In genomic region chr13:103895835-103896520, GRCh38 we compare ENCODE assay signal across 17 cellular contexts.
A peak's percentile ranks its signal among the peaks of the same experiment; 100 is the strongest.
DNase-seq lines count a peak whose midpoint lies in the region; ATAC-seq lines count a peak whose summit lies in the region.
"Had no signal": no experiment of that assay in that cellular context is flagged by ENCODE, and none has a peak within 500 bp of the region (broad histone marks: within the 10 kb centered on the region; RNA-seq: fewer than 3 reads in every experiment).

No MANE protein-coding gene starts in this region.

- no peak overlapping the region for H2BK15ac ChIP-seq in mesenchymal stem cell (ENCODE audit: low read depth, poor library complexity, severe bottlenecking)

- no peaks in the 10 kb centered on the region for H3K79me2 ChIP-seq in Karpas-422 (ENCODE audit: low read length)

- H3K9ac ChIP-seq in mesenchymal stem cell (ENCODE audit: low read length), result no peak overlapping the region
- H3K9ac ChIP-seq in Karpas-422 (ENCODE audit: low read length), result no peak overlapping the region

- no peak overlapping the region for H2BK12ac ChIP-seq in mesenchymal stem cell (ENCODE audit: low read length in 2 of 2)

- no peak overlapping the region for H2AK5ac ChIP-seq in mesenchymal stem cell (ENCODE audit: low read length, severe bottlenecking)

- H4K20me1 ChIP-seq in Karpas-422 (ENCODE audit: insufficient read depth, low read depth, low read length), result no peaks in the 10 kb centered on the region

- no peak overlapping the region for H3K14ac ChIP-seq in mesenchymal stem cell (ENCODE audit: low read length in 2 of 2)

- H3K4me2 ChIP-seq in mesenchymal stem cell (ENCODE audit: low read length, poor library complexity, severe bottlenecking), result no peak overlapping the region
- H3K4me2 ChIP-seq in Karpas-422 (ENCODE audit: low read depth, low read length, poor library complexity, severe bottlenecking), result no peak overlapping the region

- no peaks in the 10 kb centered on the region for H3K9me2 ChIP-seq in Karpas-422 (replicated peaks; ENCODE audit: insufficient read depth, low read length)

- H3K79me1 ChIP-seq in mesenchymal stem cell (replicated peaks; ENCODE audit: low read length, poor library complexity, severe bottlenecking), result no peaks in the 10 kb centered on the region

- H3K4me1 ChIP-seq in mesenchymal stem cell (ENCODE audit: control insufficient read depth, insufficient read depth, low read depth, low read length) (no peaks in the 10 kb centered on the region), Karpas-422 (ENCODE audit: low read length) (no peaks in the 10 kb centered on the region)
- H3K4me1 ChIP-seq: Caco-2 had no signal

- DNase-seq in mesenchymal stem cell (no peak), AML-193 (lab: John Stamatoyannopoulos, UW) (no peak), Karpas-422 (no peak), ecto neural progenitor cell (ENCODE audit: low spot score) (no peak)
- DNase-seq: Caco-2; CD4-positive, alpha-beta T cell; KBM-7; NCI-H1105 treated with DMSO at 0.1 percent for 48 hours; NCI-H1694; NCI-H774; OCI-M1; Right ventricle myocardium superior had no signal

- H4K91ac ChIP-seq in mesenchymal stem cell (ENCODE audit: low read length), result no peak overlapping the region

- H3K27ac ChIP-seq in mesenchymal stem cell (ENCODE audit: low read length, poor library complexity, severe bottlenecking) (peak overlapping the region; percentile 86), Karpas-422 (ENCODE audit: low read length) (no peak overlapping the region)
- H3K27ac ChIP-seq: SK-N-MC had no signal

- H3K4me3 ChIP-seq in mesenchymal stem cell (ENCODE audit: insufficient read depth in 1 of 2, low read depth in 1 of 2, low read length in 2 of 2) (no peak overlapping the region), Karpas-422 (ENCODE audit: low read length) (no peak overlapping the region)
- H3K4me3 ChIP-seq: SK-N-MC had no signal

- no CpG with 5 or more reads among the region's 1 CpG for WGBS in mesenchymal stem cell

- H3K9me3 ChIP-seq in mesenchymal stem cell (ENCODE audit: control insufficient read depth, low read length), result no peaks in the 10 kb centered on the region
- H3K9me3 ChIP-seq in Karpas-422 (ENCODE audit: low read length), result peaks cover 21% of the 10 kb centered on the region
- H3K9me3 ChIP-seq: Caco-2 had no signal

- no peak overlapping the region for H2BK120ac ChIP-seq in mesenchymal stem cell (ENCODE audit: low read depth, low read length)

- no peak overlapping the region for H3K23ac ChIP-seq in mesenchymal stem cell (ENCODE audit: low read length in 2 of 2)

- ATAC-seq in GM18511 (IDR thresholded peaks at IDR 0.05; ENCODE audit: unreplicated experiment) (peak; percentile 65), GM21786 (IDR thresholded peaks at IDR 0.05; ENCODE audit: unreplicated experiment) (peak; percentile 44), HG03457 (IDR thresholded peaks at IDR 0.05; ENCODE audit: unreplicated experiment) (peak; percentile 62)
- ATAC-seq: HepG2 had no signal

- H4K8ac ChIP-seq in mesenchymal stem cell (ENCODE audit: low read length), result no peak overlapping the region

- H3K36me3 ChIP-seq in mesenchymal stem cell (ENCODE audit: control insufficient read depth in 1 of 2, insufficient read depth in 2 of 2, low read depth in 1 of 2, low read length in 2 of 2), result no peaks in the 10 kb centered on the region
- no peaks in the 10 kb centered on the region for H3K36me3 ChIP-seq in Karpas-422 (ENCODE audit: insufficient read depth, low read length)

- H2BK5ac ChIP-seq in mesenchymal stem cell (ENCODE audit: low read depth, low read length, poor library complexity, severe bottlenecking), result peak overlapping the region; percentile 86

- no peak overlapping the region for H3K18ac ChIP-seq in mesenchymal stem cell (ENCODE audit: low read depth in 1 of 2, low read length in 2 of 2)

- H3K4ac ChIP-seq in mesenchymal stem cell (ENCODE audit: low read depth in 1 of 2, low read length in 2 of 2), result no peak overlapping the region

- no peaks in the 10 kb centered on the region for H3K27me3 ChIP-seq in mesenchymal stem cell (ENCODE audit: control insufficient read depth in 1 of 2, insufficient read depth in 1 of 2, low read length in 2 of 2)
- no peaks in the 10 kb centered on the region for H3K27me3 ChIP-seq in Karpas-422 (ENCODE audit: low read length)

- H2AFZ ChIP-seq in mesenchymal stem cell (ENCODE audit: low read depth, low read length), result no peak overlapping the region
- H2AFZ ChIP-seq in Karpas-422 (ENCODE audit: low read length), result no peak overlapping the region
